ENCODE assay signal across 28 cellular contexts in the genomic region with DNA sequence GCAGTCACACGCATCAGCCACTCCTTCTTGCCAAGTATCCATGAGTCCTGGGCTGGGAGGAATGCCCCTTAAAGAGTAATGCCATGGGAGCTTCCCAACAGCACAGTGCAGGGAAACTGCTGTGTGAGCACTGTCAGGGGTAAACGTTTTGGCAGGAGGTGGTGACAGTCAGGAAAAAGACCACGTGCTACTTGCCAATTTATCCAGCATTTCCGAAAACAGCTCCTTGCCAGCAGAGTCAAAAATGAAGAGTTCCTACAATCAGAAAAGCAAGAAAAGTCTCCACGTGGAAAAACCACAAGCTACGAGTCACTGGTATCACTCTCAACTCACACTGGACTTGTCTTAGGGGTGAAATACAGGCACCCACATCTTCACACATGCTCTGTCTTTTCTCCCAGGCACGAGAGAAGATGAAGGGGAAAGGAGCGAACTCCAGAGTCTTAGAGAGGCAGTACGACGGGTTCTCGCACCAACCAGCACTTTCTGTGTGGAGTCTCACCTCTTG. TPM values are rescaled to one million over a fixed set of nuclear protein-coding genes. Genes with fewer than 3 reads are reported as not detected.
DNase-seq lines count a peak whose midpoint lies in the region; ATAC-seq and TF ChIP-seq lines count a peak whose summit lies in the region.
"Had no signal": no experiment of that assay in that cellular context is flagged by ENCODE, and none has a peak within 500 bp of the region (broad histone marks: within the 10 kb centered on the region; RNA-seq: fewer than 3 reads in every experiment).

No MANE protein-coding gene starts in this region.

- DNase-seq in cardiac septum (ENCODE audit: low spot score), result peak; percentile 26
- DNase-seq in right atrium auricular region (ENCODE audit: low spot score), result no peak
- peak; percentile 12 for DNase-seq in astrocyte of the spinal cord (ENCODE audit: low read depth, low spot score)
- peak; percentile 26 for DNase-seq in iris pigment epithelial cell (ENCODE audit: low read depth)
- DNase-seq in hepatocyte (ENCODE audit: low spot score), result no peak
- no peak for DNase-seq in ecto neural progenitor cell (ENCODE audit: low spot score)
- DNase-seq in left lobe of liver (ENCODE audit: low spot score), result no peak
- no peak for DNase-seq in GF-D8 (lab: John Stamatoyannopoulos, UW)
- DNase-seq: 8988T; activated CD8-positive, alpha-beta T cell treated with anti-CD3 and anti-CD28 coated beads for 36 hours; brain microvascular endothelial cell; CD8-positive, alpha-beta T cell; DMS79 treated with DMSO at 0.1 percent for 48 hours; heart left ventricle; immature natural killer cell; KG1; NCI-H1092 treated with DMSO at 0.1 percent for 48 hours; NCI-H2107; NCI-H526 treated with DMSO at 0.1 percent for 48 hours; SHP77 treated with DMSO at 0.1 percent for 48 hours; T-helper 2 cell; testis had no signal

- H3K9me3 ChIP-seq in right atrium auricular region, result no peaks in the 10 kb centered on the region
- no peaks in the 10 kb centered on the region for H3K9me3 ChIP-seq in hepatocyte (ENCODE audit: low read depth)
- H3K9me3 ChIP-seq: HAP-1, heart left ventricle, prostate gland, testis had no signal

- no peak overlapping the region for H3K27ac ChIP-seq in right atrium auricular region
- no peak overlapping the region for H3K27ac ChIP-seq in hepatocyte
- H3K27ac ChIP-seq: brain microvascular endothelial cell, heart left ventricle, prostate gland, testis had no signal

- H3K27me3 ChIP-seq in right atrium auricular region, result no peaks in the 10 kb centered on the region
- H3K27me3 ChIP-seq in hepatocyte, result no peaks in the 10 kb centered on the region
- H3K27me3 ChIP-seq: brain microvascular endothelial cell, heart left ventricle, testis had no signal

- H2AFZ ChIP-seq in hepatocyte, result no peak overlapping the region

- peaks cover 0 to 14% of the 10 kb centered on the region in 2 donors for H3K4me1 ChIP-seq in right atrium auricular region
- H3K4me1 ChIP-seq in hepatocyte (ENCODE audit: insufficient read depth), result peaks cover 7% of the 10 kb centered on the region
- H3K4me1 ChIP-seq: HAP-1, prostate gland, testis had no signal

- H3K4me3 ChIP-seq in right atrium auricular region (no peak overlapping the region), astrocyte of the spinal cord (ENCODE audit: low read depth, low read length) (no peak overlapping the region), hepatocyte (no peak overlapping the region)
- H3K4me3 ChIP-seq: HAP-1, heart left ventricle, prostate gland, testis had no signal

- H3K36me3 ChIP-seq in right atrium auricular region (no peaks in the 10 kb centered on the region), hepatocyte (replicated peaks; ENCODE audit: insufficient read depth, low read depth) (no peaks in the 10 kb centered on the region)
- H3K36me3 ChIP-seq: HAP-1, prostate gland had no signal

- no peaks in the 10 kb centered on the region for H4K20me1 ChIP-seq in hepatocyte (ENCODE audit: insufficient read depth, poor library complexity, severe bottlenecking)

- intact Hi-C loops in cardiac septum (cut with DNase I), result no loop called here

- WGBS in hepatocyte (ENCODE audit: low lambda C conversion rate, missing lambda C conversion rate), result 90% methylated on average over 11 of the region's 11 CpGs

- no peaks in the 10 kb centered on the region for H3K79me2 ChIP-seq in hepatocyte

- in situ Hi-C loops in astrocyte of the spinal cord (cut with HindIII; ENCODE audit: low sequenced_read_pairs), result no loop called here

- no peak overlapping the region for H3K4me2 ChIP-seq in hepatocyte

- ATAC-seq in left lobe of liver, result no peak
- ATAC-seq: activated CD8-positive, alpha-beta T cell treated with anti-CD3 and anti-CD28 coated beads for 36 hours; activated T-cell treated with anti-CD3 and anti-CD28 coated beads, Interleukin-2, amount 50 U/mL, for 4 hours; CD8-positive, alpha-beta T cell; heart left ventricle had no signal

- TF ChIP-seq CTCF in right atrium auricular region (IDR thresholded peaks at IDR 0.05), result no peak
- TF ChIP-seq CTCF in astrocyte of the spinal cord (IDR thresholded peaks at IDR 0.05; ENCODE audit: low read depth, low read length), result no peak
- no peak for TF ChIP-seq CTCF in hepatocyte (IDR thresholded peaks at IDR 0.05; ENCODE audit: poor library complexity)

- H3K9me2 ChIP-seq in hepatocyte (replicated peaks; ENCODE audit: insufficient read depth), result no peaks in the 10 kb centered on the region

RNA-seq across cellular contexts. Expression of a gene that starts 9.9 kb away (rescaled TPM):
- total RNA-seq in cardiac septum (24.7 TPM), right atrium auricular region (10 to 100 TPM; 15.6 to 16.8 TPM), hepatocyte (13.7 and 15.3 TPM in 2 replicates), left lobe of liver (14.9 TPM)
- 25.3 and 36.4 TPM in 2 replicates for polyA plus RNA-seq in hepatocyte

RNA-seq across cellular contexts. Expression of a gene that starts 50.8 kb away (rescaled TPM):
- total RNA-seq in cardiac septum, result not detected
- not detected for total RNA-seq in right atrium auricular region
- not detected in 2 replicates for total RNA-seq in hepatocyte
- polyA plus RNA-seq in hepatocyte, result 0.30 TPM in 1 of 2 replicates, not detected in the other
- total RNA-seq in left lobe of liver, result 0.81 TPM
- total RNA-seq: activated CD8-positive, alpha-beta T cell treated with anti-CD3 and anti-CD28 coated beads for 36 hours; activated T-cell treated with anti-CD3 and anti-CD28 coated beads, Interleukin-2, amount 50 U/mL, for 4 hours; CD8-positive, alpha-beta T cell; dermis microvascular lymphatic vessel endothelial cell; heart left ventricle; lung microvascular endothelial cell had no signal
- polyA plus RNA-seq: esophagus, heart left ventricle, immature natural killer cell had no signal

Comparison
In these comparisons a context has a peak if more than half of its experiments do, and no peak if none do; other contexts are left out.
1. DNase-seq: peak in cardiac septum (single experiment), astrocyte of the spinal cord (single experiment) and iris pigment epithelial cell (single experiment); none in right atrium auricular region (single experiment), hepatocyte (single experiment), ecto neural progenitor cell (single experiment), left lobe of liver (single experiment) and GF-D8 (single experiment).